In genomic region chr20:4689224-4689623, GRCh38 we compare ENCODE assay signal across 2 cellular contexts.
TF ChIP-seq lines count a peak whose summit lies in the region.

No MANE protein-coding gene starts in this region.

TF ChIP-seq in HepG2, 621 proteins besides CTCF, POLR2A, EP300 and RAD21:
- TF ChIP-seq FOXJ3 (CRISPR knock-in tag; IDR thresholded peaks at IDR 0.05; ENCODE audit: borderline replicate concordance) (0 out of 2 replicates have a peak, but pooled peaks have one; percentile 32), RXRA (CRISPR knock-in tag; IDR thresholded peaks at IDR 0.05) (no peak), PBX2 (CRISPR knock-in tag; IDR thresholded peaks at IDR 0.05) (peak; percentile 15; the same call in 1 of the 2 replicates), ATF4 (CRISPR knock-in tag; IDR thresholded peaks at IDR 0.05) (peak; percentile 26 to 63; a peak in 2 of 4 replicates), CEBPG (CRISPR knock-in tag; IDR thresholded peaks at IDR 0.05) (peak; percentile 63; the same call in 1 of the 2 replicates), HIVEP1 (CRISPR knock-in tag; IDR thresholded peaks at IDR 0.05) (no peak), CEBPB (IDR thresholded peaks at IDR 0.05; ENCODE audit: borderline replicate concordance, low read depth, low read length) (peak; percentile 77), ATF7 (IDR thresholded peaks at IDR 0.05) (peak; percentile 59), ATF7 (CRISPR knock-in tag; IDR thresholded peaks at IDR 0.05) (no peak), SP140L (CRISPR knock-in tag; IDR thresholded peaks at IDR 0.05; ENCODE audit: borderline replicate concordance) (no peak)

TF ChIP-seq in liver, 16 proteins besides CTCF, POLR2A, EP300 and RAD21:
- TF ChIP-seq JUND (IDR thresholded peaks at IDR 0.05) = no peak
- TF ChIP-seq ATF3 (IDR thresholded peaks at IDR 0.05) = peak; percentile 10
